28 cellular contexts compared by ENCODE assay signal in genomic region chr3:4326868-4327267, GRCh38.
"Had no signal": no experiment of that assay in that cellular context is flagged by ENCODE, and none has a peak within 500 bp of the region (broad histone marks: within the 10 kb centered on the region; RNA-seq: fewer than 3 reads in every experiment).

No MANE protein-coding gene starts in this region.

- DNase-seq: natural killer cell; occipital lobe; ovary; posterior cingulate gyrus; psoas muscle; right cardiac atrium; right lobe of liver; sigmoid colon; small intestine; stimulated activated CD4-positive, alpha-beta T cell treated with anti-CD3 and anti-CD28 coated beads, Interleukin-15, amount 100 ng/mL, for 24 hours; stimulated activated CD4-positive, alpha-beta T cell treated with anti-CD3 and anti-CD28 coated beads, Interleukin-2, amount 100 ng/mL, for 24 hours; stimulated activated CD4-positive, alpha-beta T cell treated with anti-CD3 and anti-CD28 coated beads, Interleukin-2, amount 100 ng/mL, for 48 hours; stimulated activated CD4-positive, alpha-beta T cell treated with anti-CD3 and anti-CD28 coated beads, Interleukin-4, amount 100 ng/mL, for 24 hours; stimulated activated naive B cell treated with anti-CD40 and anti-IgM and Interleukin-4, amounts not matched to agents 10 μg/mL and 1 μg/mL and 100 μg/mL, for 72 hours; stimulated activated naive CD4-positive, alpha-beta T cell treated with Interleukin-2 at 50 U/mL for 16 hours; stomach; thyroid gland; transverse colon; upper lobe of right lung; uterus had no signal

- H3K36me3 Mint-ChIP-seq: stimulated activated effector memory CD8-positive, alpha-beta T cell treated with anti-CD3 and anti-CD28 coated beads, Interleukin-12 subunit alpha, Interleukin-12 subunit beta, amount 100 ng/mL, for 72 hours had no signal

- H3K27me3 ChIP-seq: neural progenitor cell, ovary, right lobe of liver, sigmoid colon, stomach, thyroid gland, transverse colon, upper lobe of right lung, uterus had no signal

- H3K4me2 ChIP-seq: neural progenitor cell had no signal

- H3K27ac ChIP-seq: neural progenitor cell, ovary, parathyroid adenoma, psoas muscle, right lobe of liver, sigmoid colon, stomach, thyroid gland, transverse colon, upper lobe of right lung had no signal

- H3K27me3 Mint-ChIP-seq: progenitor cell of endocrine pancreas; stimulated activated naive B cell treated with anti-CD40 and anti-IgM and Interleukin-4, amounts not matched to agents 10 μg/mL and 1 μg/mL and 100 μg/mL, for 72 hours; stimulated activated naive CD8-positive, alpha-beta T cell treated with anti-CD3 and anti-CD28 coated beads, Interleukin-15, Interleukin-2, amounts not matched to agents 100 ng/mL and 50 ng/mL, for 24 hours; type B pancreatic cell had no signal

- H3K79me2 ChIP-seq: parathyroid adenoma had no signal

- ATAC-seq: natural killer cell; psoas muscle; right cardiac atrium; right lobe of liver; stimulated activated effector memory CD8-positive, alpha-beta T cell treated with anti-CD3 and anti-CD28 coated beads, Interleukin-12 subunit alpha, Interleukin-12 subunit beta, amount 100 ng/mL, for 72 hours; stimulated activated naive B cell treated with anti-CD40 and anti-IgM and Interleukin-4, amounts not matched to agents 10 μg/mL and 1 μg/mL and 100 μg/mL, for 72 hours; upper lobe of right lung had no signal

- H3K9me3 ChIP-seq: ovary, right lobe of liver, thoracic aorta, thyroid gland, upper lobe of right lung, uterus had no signal

- H3K4me1 ChIP-seq: neural progenitor cell, parathyroid adenoma, uterus had no signal

- H3K36me3 ChIP-seq: ovary, right lobe of liver, sigmoid colon, stomach, thoracic aorta, thyroid gland, transverse colon, upper lobe of right lung, uterus had no signal

- H2AFZ ChIP-seq: neural progenitor cell, parathyroid adenoma had no signal

- H3K27ac Mint-ChIP-seq: natural killer cell; nephron; neural progenitor cell; progenitor cell of endocrine pancreas; stimulated activated effector memory CD8-positive, alpha-beta T cell treated with anti-CD3 and anti-CD28 coated beads, Interleukin-12 subunit alpha, Interleukin-12 subunit beta, amount 100 ng/mL, for 72 hours; stimulated activated naive B cell treated with anti-CD40 and anti-IgM and Interleukin-4, amounts not matched to agents 10 μg/mL and 1 μg/mL and 100 μg/mL, for 72 hours; stimulated activated naive CD8-positive, alpha-beta T cell treated with anti-CD3 and anti-CD28 coated beads, Interleukin-15, Interleukin-2, amounts not matched to agents 100 ng/mL and 50 ng/mL, for 24 hours; type B pancreatic cell had no signal

- H3K9ac ChIP-seq: neural progenitor cell, parathyroid adenoma had no signal

- H3K4me3 Mint-ChIP-seq: natural killer cell; nephron; neural progenitor cell; stimulated activated effector memory CD8-positive, alpha-beta T cell treated with anti-CD3 and anti-CD28 coated beads, Interleukin-12 subunit alpha, Interleukin-12 subunit beta, amount 100 ng/mL, for 72 hours; stimulated activated naive B cell treated with anti-CD40 and anti-IgM and Interleukin-4, amounts not matched to agents 10 μg/mL and 1 μg/mL and 100 μg/mL, for 72 hours; stimulated activated naive CD8-positive, alpha-beta T cell treated with anti-CD3 and anti-CD28 coated beads, Interleukin-15, Interleukin-2, amounts not matched to agents 100 ng/mL and 50 ng/mL, for 24 hours; type B pancreatic cell had no signal

- H3K4me1 Mint-ChIP-seq: nephron; neural progenitor cell; stimulated activated effector memory CD8-positive, alpha-beta T cell treated with anti-CD3 and anti-CD28 coated beads, Interleukin-12 subunit alpha, Interleukin-12 subunit beta, amount 100 ng/mL, for 72 hours; stimulated activated naive B cell treated with anti-CD40 and anti-IgM and Interleukin-4, amounts not matched to agents 10 μg/mL and 1 μg/mL and 100 μg/mL, for 72 hours had no signal

- FAIRE-seq: small intestine had no signal

- H3K4me3 ChIP-seq: neural progenitor cell, ovary, psoas muscle, right lobe of liver, sigmoid colon, stomach, thoracic aorta, thyroid gland, transverse colon, upper lobe of right lung, uterus had no signal
